Comparison of ENCODE assay signal across 27 cellular contexts in the genomic region with DNA sequence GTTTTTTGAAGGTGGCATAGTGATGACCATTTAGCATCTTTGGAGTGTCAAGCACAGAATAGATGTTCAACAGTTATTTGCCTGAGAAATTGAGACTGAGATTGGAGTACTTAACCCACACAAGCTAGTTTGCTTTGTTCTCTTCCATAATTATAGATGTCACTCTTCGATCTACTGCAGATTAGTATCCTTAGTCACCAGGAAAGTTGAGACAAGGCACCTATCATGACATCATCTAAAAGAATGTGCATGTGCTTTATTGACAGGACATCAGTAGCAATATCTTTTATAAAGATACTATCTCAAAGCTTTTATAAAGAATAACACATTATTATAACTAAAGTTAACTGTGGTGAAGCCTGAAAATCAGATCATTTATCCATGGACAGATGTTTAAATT.
"Had no signal": no experiment of that assay in that cellular context is flagged by ENCODE, and none has a peak within 500 bp of the region (broad histone marks: within the 10 kb centered on the region; RNA-seq: fewer than 3 reads in every experiment).

No MANE protein-coding gene starts in this region.

- ATAC-seq: activated CD4-positive, alpha-beta T cell treated with anti-CD3 and anti-CD28 coated beads for 36 hours; activated T-cell treated with anti-CD3 and anti-CD28 coated beads, Interleukin-2, amount 50 U/mL, for 72 hours; K562; PC-3; T-helper 17 cell had no signal

- DNase-seq: activated CD4-positive, alpha-beta memory T cell treated with anti-CD3 and anti-CD28 coated beads, Interleukin-2, amount 10 ng/mL, durations not matched to agents 7 days and 5 days; activated CD4-positive, alpha-beta T cell treated with anti-CD3 and anti-CD28 coated beads for 36 hours; activated CD4-positive, alpha-beta T cell treated with anti-CD3 and anti-CD28 coated beads, Interleukin-2, amount 50 U/mL, for 1 hour; activated CD4-positive, CD25-positive, alpha-beta regulatory T cell; activated gamma-delta T cell treated with Interleukin-2 at 50 U/mL for 16 hours; activated naive CD4-positive, alpha-beta T cell treated with anti-CD3 and anti-CD28 coated beads, Interleukin-2, amount 10 ng/mL, durations not matched to agents 7 days and 5 days; activated naive CD8-positive, alpha-beta T cell treated with anti-CD3 and anti-CD28 coated beads for 36 hours; activated T-cell treated with anti-CD3 and anti-CD28 coated beads for 4 hours; activated T-cell treated with anti-CD3 and anti-CD28 coated beads, Interleukin-2, amount 50 U/mL, for 72 hours; brain microvascular endothelial cell; cerebellar nuclear complex; Karpas-422; MM.1S; NCI-H1105; NCI-H1436; NCI-H187 treated with DMSO at 0.1 percent for 48 hours; NCI-H2081 treated with DMSO at 0.1 percent for 48 hours; NCI-H2171 treated with DMSO at 0.1 percent for 48 hours; NCI-H524; NCI-H82; PC-3; SHP77; T-helper 17 cell; T-helper 9 cell had no signal

- H3K27me3 ChIP-seq: brain microvascular endothelial cell, SJSA1 had no signal

- H3K27ac ChIP-seq: brain microvascular endothelial cell, SJSA1, VCaP had no signal
